In the genomic region with DNA sequence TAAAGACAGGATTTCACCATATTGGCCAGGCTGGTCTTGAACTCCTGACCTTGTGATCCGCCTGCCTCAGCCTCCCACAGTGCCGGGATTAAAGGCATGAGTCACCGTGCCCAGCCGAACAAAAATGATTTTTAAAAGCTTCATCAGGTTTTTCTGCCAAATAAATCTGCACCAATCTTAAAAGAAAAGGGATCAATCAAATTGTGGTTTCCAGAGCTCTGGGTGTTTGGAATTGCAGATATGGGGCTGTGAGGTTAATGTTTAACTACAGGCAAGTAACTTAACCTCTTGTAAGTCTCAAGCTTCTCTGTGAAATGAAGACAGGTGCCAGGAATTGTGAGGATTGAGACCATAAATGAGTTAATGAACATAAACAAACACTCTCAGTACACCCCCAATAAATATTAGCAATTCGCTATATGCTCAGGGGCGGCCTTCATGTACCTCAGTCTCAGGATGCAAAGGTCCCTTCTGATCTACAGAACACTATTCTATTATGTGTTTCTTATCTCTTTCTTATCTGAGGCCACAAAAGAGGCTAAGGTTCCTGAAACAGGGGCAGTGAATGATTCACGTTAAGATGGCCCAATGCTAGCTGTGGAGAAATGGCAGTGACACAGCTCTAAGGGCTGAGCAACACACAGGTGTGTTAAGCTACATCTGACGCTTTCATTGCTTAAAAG, we compare ENCODE assay signal across 18 cellular contexts. TPM values are rescaled to one million over a fixed set of nuclear protein-coding genes. Genes with fewer than 3 reads are reported as not detected.
A peak's percentile ranks its signal among the peaks of the same experiment; 100 is the strongest.
DNase-seq lines count a peak whose midpoint lies in the region; ATAC-seq and TF ChIP-seq lines count a peak whose summit lies in the region.
"Had no signal": no experiment of that assay in that cellular context is flagged by ENCODE, and none has a peak within 500 bp of the region (broad histone marks: within the 10 kb centered on the region; RNA-seq: fewer than 3 reads in every experiment).

No MANE protein-coding gene starts in this region.

- H3K9me3 ChIP-seq in HCT116 (ENCODE audit: control insufficient read depth in 1 of 2, insufficient read depth in 1 of 2, low read depth in 1 of 2, low read length in 2 of 2): no peaks in the 10 kb centered on the region
- no peaks in the 10 kb centered on the region for H3K9me3 ChIP-seq in adrenal gland (replicated peaks in 1 of 3)
- H3K9me3 ChIP-seq: ascending aorta, ovary, tibial artery had no signal

- peak overlapping the region in 1 of 2 experiments; percentile 6; a peak in 1 of 4 replicates for H3K4me3 ChIP-seq in HCT116 (replicated peaks in 1 of 2; ENCODE audit: low read depth in 1 of 2, low read length in 2 of 2)
- H3K4me3 ChIP-seq in adrenal gland: no peak overlapping the region
- H3K4me3 ChIP-seq in kidney epithelial cell (ENCODE audit: low read depth, low read length): no peak overlapping the region
- H3K4me3 ChIP-seq: ascending aorta, ovary, skin epidermis, tibial artery had no signal

- no peaks in the 10 kb centered on the region for H4K20me1 ChIP-seq in HCT116 (ENCODE audit: insufficient read depth)

- H3K27me3 ChIP-seq in HCT116 (ENCODE audit: insufficient read depth, low read length) (no peaks in the 10 kb centered on the region), adrenal gland (no peaks in the 10 kb centered on the region), kidney epithelial cell (ENCODE audit: control insufficient read depth, insufficient read depth, low read length) (no peaks in the 10 kb centered on the region)
- H3K27me3 ChIP-seq: ascending aorta, ovary, tibial artery had no signal

- intact Hi-C loops in HCT116 (cut with micrococcal nuclease) (no loop called here), adrenal gland (cut with DNase I) (no loop called here), CD14-positive monocyte (cut with micrococcal nuclease) (no loop called here)

- no peak for TF ChIP-seq RAD21 in HCT116 (IDR thresholded peaks at IDR 0.05; ENCODE audit: low read depth)

- H3K27ac Mint-ChIP-seq in CD14-positive monocyte: no peak overlapping the region
- H3K27ac Mint-ChIP-seq: T-helper 2 cell treated with Interferon-gamma antibody and Interleukin-4, amounts not matched to agents 5 μg/mL and 100 μg/mL, for 36 hours had no signal

- no peaks in the 10 kb centered on the region for H3K27me3 Mint-ChIP-seq in CD14-positive monocyte (ENCODE audit: low read depth in 3 of 3)

- no peak for TF ChIP-seq POLR2A in HCT116 (IDR thresholded peaks at IDR 0.05; ENCODE audit: borderline replicate concordance, extremely low read depth, insufficient read depth, insufficient read length)
- no peak for TF ChIP-seq POLR2A in adrenal gland (IDR thresholded peaks at IDR 0.05)

- DNase-seq in HCT116 (ENCODE audit: low read depth, low spot score): peak; percentile 75
- peak in 6 of 7 donors; percentile 42 to 66 (median 50) for DNase-seq in adrenal gland
- peak; percentile 28 for DNase-seq in kidney epithelial cell (ENCODE audit: low read depth)
- DNase-seq in renal cortical epithelial cell (ENCODE audit: low read depth): peak; percentile 83
- DNase-seq in NCI-H146 (lab: John Stamatoyannopoulos, UW): no peak
- no peak for DNase-seq in CD14-positive monocyte (ENCODE audit: low spot score)
- no peak for DNase-seq in stimulated activated naive CD4-positive, alpha-beta T cell (lab: John Stamatoyannopoulos, UW)
- DNase-seq: activated CD4-positive, alpha-beta T cell treated with anti-CD3 and anti-CD28 coated beads for 4 hours; NCI-H187; ovary; SIG-M5; tibial artery had no signal

- H3K4me2 ChIP-seq in HCT116 (ENCODE audit: low read length): peak overlapping the region; percentile 49

- no peak overlapping the region for H2AFZ ChIP-seq in HCT116 (ENCODE audit: low read depth, low read length, poor library complexity, severe bottlenecking)

- peaks cover 24% of the 10 kb centered on the region for H3K4me1 Mint-ChIP-seq in CD14-positive monocyte

- no peak overlapping the region for H3K9ac ChIP-seq in HCT116 (ENCODE audit: low read length)

- H3K9me2 ChIP-seq in HCT116 (ENCODE audit: insufficient read depth): no peaks in the 10 kb centered on the region

- ATAC-seq in HCT116 (peak; percentile 79), HG02763 (IDR thresholded peaks at IDR 0.05; ENCODE audit: unreplicated experiment) (no peak)
- ATAC-seq: esophagus mucosa had no signal

- H3K9me3 Mint-ChIP-seq in CD14-positive monocyte: no peaks in the 10 kb centered on the region
- H3K9me3 Mint-ChIP-seq: T-helper 2 cell treated with Interferon-gamma antibody and Interleukin-4, amounts not matched to agents 5 μg/mL and 100 μg/mL, for 36 hours had no signal

- H3K4me3 Mint-ChIP-seq in CD14-positive monocyte: no peak overlapping the region
- H3K4me3 Mint-ChIP-seq: T-helper 2 cell treated with Interferon-gamma antibody and Interleukin-4, amounts not matched to agents 5 μg/mL and 100 μg/mL, for 36 hours had no signal

- H3K4me1 ChIP-seq in HCT116 (ENCODE audit: control insufficient read depth in 1 of 2, insufficient read depth in 2 of 2, low read length in 2 of 2): peaks cover 24 to 49% of the 10 kb centered on the region in 2 experiments
- H3K4me1 ChIP-seq in adrenal gland (replicated peaks in 1 of 2): peaks cover 17 to 19% of the 10 kb centered on the region in 2 donors
- H3K4me1 ChIP-seq: ascending aorta, tibial artery had no signal

- peaks cover 41% of the 10 kb centered on the region for H3K79me2 ChIP-seq in HCT116 (ENCODE audit: insufficient read depth, low read length)

- no TSS peak for BruUV-seq in HCT116 (replicated peaks; lab: Mats Ljungman, UMichigan)

- no peak for TF ChIP-seq CTCF in HCT116 (IDR thresholded peaks at IDR 0.05 in 2 of 3, conservative IDR thresholded peaks at IDR 0.05 in 1 of 3; ENCODE audit: borderline replicate concordance in 1 of 3, insufficient read depth in 1 of 3, low read depth in 2 of 3, low read length in 2 of 3)
- TF ChIP-seq CTCF in adrenal gland (IDR thresholded peaks at IDR 0.05): no peak
- no peak for TF ChIP-seq CTCF in kidney epithelial cell (IDR thresholded peaks at IDR 0.05; ENCODE audit: insufficient read depth, low read length, poor library complexity, severe bottlenecking)
- TF ChIP-seq CTCF in CD14-positive monocyte (IDR thresholded peaks at IDR 0.05): no peak

- RAD21 ChIA-PET in HCT116 (lab: Charles Lee; ENCODE audit: low non-redundant PET in 1 of 2, low total read pairs in 2 of 2, uncharacterized antibody in 2 of 2, unreplicated experiment in 2 of 2): no interaction called here

- peak overlapping the region; percentile 77 for H3K27ac ChIP-seq in HCT116 (ENCODE audit: low read depth, low read length)
- peak overlapping the region in 3 of 5 donors; percentile 23 to 50 (median 35) for H3K27ac ChIP-seq in adrenal gland
- H3K27ac ChIP-seq: ascending aorta, C4-2B, ovary, skin epidermis, tibial artery had no signal

- CTCF ChIA-PET in HCT116 (lab: Charles Lee): no interaction called here

- POLR2A ChIA-PET in HCT116 (lab: Charles Lee): no interaction called here

- WGBS in adrenal gland, 4 donors: 42 to 44% (median 43%) methylated on average over 8 of the region's 8 CpGs

- H3K36me3 ChIP-seq in HCT116 (ENCODE audit: control insufficient read depth in 1 of 2, insufficient read depth in 2 of 2, low read length in 2 of 2) (peaks cover 10 to 11% of the 10 kb centered on the region in 2 experiments), adrenal gland (replicated peaks in 1 of 2) (peaks cover 0 to 27% of the 10 kb centered on the region in 2 donors), kidney epithelial cell (ENCODE audit: control insufficient read depth, insufficient read depth, low read length) (no peaks in the 10 kb centered on the region)
- H3K36me3 ChIP-seq: ovary had no signal

- peaks cover 67 to 78% of the 10 kb centered on the region in 2 donors for H3K36me3 Mint-ChIP-seq in CD14-positive monocyte

TF ChIP-seq in HCT116, 20 proteins besides CTCF, POLR2A, EP300 and RAD21 (continues in another document):
- TF ChIP-seq, protein P1, sequence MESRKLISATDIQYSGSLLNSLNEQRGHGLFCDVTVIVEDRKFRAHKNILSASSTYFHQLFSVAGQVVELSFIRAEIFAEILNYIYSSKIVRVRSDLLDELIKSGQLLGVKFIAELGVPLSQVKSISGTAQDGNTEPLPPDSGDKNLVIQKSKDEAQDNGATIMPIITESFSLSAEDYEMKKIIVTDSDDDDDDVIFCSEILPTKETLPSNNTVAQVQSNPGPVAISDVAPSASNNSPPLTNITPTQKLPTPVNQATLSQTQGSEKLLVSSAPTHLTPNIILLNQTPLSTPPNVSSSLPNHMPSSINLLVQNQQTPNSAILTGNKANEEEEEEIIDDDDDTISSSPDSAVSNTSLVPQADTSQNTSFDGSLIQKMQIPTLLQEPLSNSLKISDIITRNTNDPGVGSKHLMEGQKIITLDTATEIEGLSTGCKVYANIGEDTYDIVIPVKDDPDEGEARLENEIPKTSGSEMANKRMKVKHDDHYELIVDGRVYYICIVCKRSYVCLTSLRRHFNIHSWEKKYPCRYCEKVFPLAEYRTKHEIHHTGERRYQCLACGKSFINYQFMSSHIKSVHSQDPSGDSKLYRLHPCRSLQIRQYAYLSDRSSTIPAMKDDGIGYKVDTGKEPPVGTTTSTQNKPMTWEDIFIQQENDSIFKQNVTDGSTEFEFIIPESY (IDR thresholded peaks at IDR 0.05; ENCODE audit: extremely low read depth, insufficient replicate concordance, low read length): no peak
- peak; percentile 36; the same call in 1 of the 2 replicates for TF ChIP-seq SP1 (IDR thresholded peaks at IDR 0.05; ENCODE audit: low read depth)
- TF ChIP-seq EGR1 (IDR thresholded peaks at IDR 0.05; ENCODE audit: low read depth): no peak

RNA-seq across cellular contexts. Expression of a gene that starts 7.1 kb away (rescaled TPM):
- total RNA-seq in HCT116 (2021; ENCODE audit: unreplicated experiment): 42.8 TPM
- 18.5 and 25.1 TPM in 2 replicates for polyA plus RNA-seq in HCT116 (2012)
- total RNA-seq in adrenal gland: 10 to 100 TPM; 27.0 to 57.9 (median 41.5) TPM
- polyA plus RNA-seq in adrenal gland: 10 to 100 TPM; 46.8 to 91.9 (median 57.9) TPM
- total RNA-seq in kidney epithelial cell: 51.9 and 55.7 TPM in 2 replicates
- 51.7 and 60.3 TPM in 2 replicates for total RNA-seq in renal cortical epithelial cell
- polyA plus RNA-seq in CD14-positive monocyte: 10 to 100 TPM; 34.8 to 40.3 TPM

Comparison
In these comparisons a context has a peak if more than half of its experiments do, and no peak if none do; other contexts are left out.
1. DNase-seq: peak in HCT116 (single experiment), adrenal gland (6 of 7), kidney epithelial cell (single experiment) and renal cortical epithelial cell (single experiment); none in NCI-H146 (single experiment), CD14-positive monocyte (single experiment) and stimulated activated naive CD4-positive, alpha-beta T cell (0 of 6).